ENCODE assay signal across 10 cellular contexts in genomic region chr12:54009171-54010052, GRCh38. TPM values are rescaled to one million over a fixed set of nuclear protein-coding genes. Genes with fewer than 3 reads are reported as not detected.
A peak's percentile ranks its signal among the peaks of the same experiment; 100 is the strongest.
DNase-seq lines count a peak whose midpoint lies in the region; ATAC-seq and TF ChIP-seq lines count a peak whose summit lies in the region.
"Had no signal": no experiment of that assay in that cellular context is flagged by ENCODE, and none has a peak within 500 bp of the region (broad histone marks: within the 10 kb centered on the region; RNA-seq: fewer than 3 reads in every experiment).

No MANE protein-coding gene starts in this region.

- H3K27ac Mint-ChIP-seq in activated naive CD4-positive, alpha-beta T cell treated with anti-CD3 and anti-CD28 coated beads for 36 hours, result no peak overlapping the region
- H3K27ac Mint-ChIP-seq in mesothelial cell of epicardium, result peak overlapping the region; percentile 79

- H3K36me3 Mint-ChIP-seq in activated naive CD4-positive, alpha-beta T cell treated with anti-CD3 and anti-CD28 coated beads for 36 hours (ENCODE audit: low read depth), result no peaks in the 10 kb centered on the region
- H3K36me3 Mint-ChIP-seq in mesothelial cell of epicardium, result peaks cover 2% of the 10 kb centered on the region

- no peaks in the 10 kb centered on the region for H3K9me3 Mint-ChIP-seq in activated naive CD4-positive, alpha-beta T cell treated with anti-CD3 and anti-CD28 coated beads for 36 hours
- H3K9me3 Mint-ChIP-seq in mesothelial cell of epicardium, result no peaks in the 10 kb centered on the region

- H3K4me3 Mint-ChIP-seq in activated naive CD4-positive, alpha-beta T cell treated with anti-CD3 and anti-CD28 coated beads for 36 hours, result peak overlapping the region; percentile 48
- H3K4me3 Mint-ChIP-seq in mesothelial cell of epicardium, result peak overlapping the region; percentile 75

- H3K27me3 Mint-ChIP-seq in activated naive CD4-positive, alpha-beta T cell treated with anti-CD3 and anti-CD28 coated beads for 36 hours (ENCODE audit: low read depth), result peaks cover 86% of the 10 kb centered on the region
- peaks cover 96% of the 10 kb centered on the region for H3K27me3 Mint-ChIP-seq in mesothelial cell of epicardium (ENCODE audit: low read depth)

- CTCF ChIA-PET in activated naive CD4-positive, alpha-beta T cell treated with anti-CD3 and anti-CD28 coated beads for 36 hours (lab: Charles Lee), result interaction anchor here (0.7 to 6.8 kb wide), 23 partner anchors 8 to 494 kb away, joined by 3 to 72 read pairs (median 4); partner anchors contain the start of genes HOXC10, HOXC5 and SMUG1

- DNase-seq in stimulated activated CD4-positive, alpha-beta T cell treated with anti-CD3 and anti-CD28 coated beads, Interleukin-15, amount 100 ng/mL, for 24 hours, result peak; percentile 55
- DNase-seq in stimulated activated CD4-positive, alpha-beta T cell treated with anti-CD3 and anti-CD28 coated beads, Interleukin-12 subunit alpha, Interleukin-12 subunit beta, amount 100 ng/mL, for 4 hours, result no peak
- DNase-seq in activated naive CD4-positive, alpha-beta T cell treated with anti-CD3 and anti-CD28 coated beads for 36 hours, result peak; percentile 34
- no peak for DNase-seq in mesothelial cell of epicardium (ENCODE audit: low spot score in 2 of 2, unreplicated experiment in 2 of 2)
- DNase-seq in hepatic stellate cell (ENCODE audit: low spot score), result no peak
- DNase-seq in posterior cingulate gyrus, result no peak
- DNase-seq: GF-D8 had no signal

- intact Hi-C loops in activated naive CD4-positive, alpha-beta T cell treated with anti-CD3 and anti-CD28 coated beads for 36 hours (cut with micrococcal nuclease), result loop anchor here (1.0 kb wide), 1 partner anchor 8 kb away; no protein-coding TSS in a partner anchor
- intact Hi-C loops in posterior cingulate gyrus (cut with DNase I), result no loop called here

- no peak for ATAC-seq in HG03469 (IDR thresholded peaks at IDR 0.05; ENCODE audit: unreplicated experiment)
- ATAC-seq in HG03159 (IDR thresholded peaks at IDR 0.05; ENCODE audit: unreplicated experiment), result no peak

- H3K4me1 Mint-ChIP-seq in activated naive CD4-positive, alpha-beta T cell treated with anti-CD3 and anti-CD28 coated beads for 36 hours (ENCODE audit: low read depth), result peaks cover 27% of the 10 kb centered on the region
- H3K4me1 Mint-ChIP-seq in mesothelial cell of epicardium, result peaks cover 39% of the 10 kb centered on the region

- no peak for TF ChIP-seq CTCF in mesothelial cell of epicardium (IDR thresholded peaks at IDR 0.05; ENCODE audit: unreplicated experiment)

RNA-seq across cellular contexts. Expression of gene HOXC8, which starts 0.6 kb away (rescaled TPM):
- not detected for total RNA-seq in activated naive CD4-positive, alpha-beta T cell treated with anti-CD3 and anti-CD28 coated beads for 36 hours
- 4.9 to 5.9 TPM (median 5.5 TPM) in 3 replicates for total RNA-seq in mesothelial cell of epicardium
- total RNA-seq: T-helper 1 cell treated with Interleukin-12 subunit alpha and Interleukin-12 subunit beta and Interleukin-4 antibody, amounts not matched to agents 30 ng/mL and 1 ng/mL, for 36 hours had no signal

RNA-seq across cellular contexts. Expression of gene HOXC9, which starts 9.5 kb away (rescaled TPM):
- total RNA-seq in activated naive CD4-positive, alpha-beta T cell treated with anti-CD3 and anti-CD28 coated beads for 36 hours, result not detected
- 1.1 to 2.0 TPM (median 1.6 TPM) in 3 replicates for total RNA-seq in mesothelial cell of epicardium
- total RNA-seq: T-helper 1 cell treated with Interleukin-12 subunit alpha and Interleukin-12 subunit beta and Interleukin-4 antibody, amounts not matched to agents 30 ng/mL and 1 ng/mL, for 36 hours had no signal

RNA-seq across cellular contexts. Expression of gene HOXC6, which starts 18.8 kb away (rescaled TPM):
- not detected for total RNA-seq in activated naive CD4-positive, alpha-beta T cell treated with anti-CD3 and anti-CD28 coated beads for 36 hours
- total RNA-seq in mesothelial cell of epicardium, result 15.5 to 17.4 TPM (median 16.3 TPM) in 3 replicates
- total RNA-seq: T-helper 1 cell treated with Interleukin-12 subunit alpha and Interleukin-12 subunit beta and Interleukin-4 antibody, amounts not matched to agents 30 ng/mL and 1 ng/mL, for 36 hours had no signal

RNA-seq across cellular contexts. Expression of gene HOXC5, which starts 23.4 kb away (rescaled TPM):
- not detected for total RNA-seq in activated naive CD4-positive, alpha-beta T cell treated with anti-CD3 and anti-CD28 coated beads for 36 hours
- total RNA-seq in mesothelial cell of epicardium, result 28.7 to 33.8 TPM (median 29.3 TPM) in 3 replicates
- total RNA-seq: T-helper 1 cell treated with Interleukin-12 subunit alpha and Interleukin-12 subunit beta and Interleukin-4 antibody, amounts not matched to agents 30 ng/mL and 1 ng/mL, for 36 hours had no signal

RNA-seq across cellular contexts. Expression of gene HOXC10, which starts 24.5 kb away (rescaled TPM):
- total RNA-seq in activated naive CD4-positive, alpha-beta T cell treated with anti-CD3 and anti-CD28 coated beads for 36 hours, result not detected
- 0.95 to 0.97 TPM (median 0.96 TPM) in 3 replicates for total RNA-seq in mesothelial cell of epicardium
- total RNA-seq: T-helper 1 cell treated with Interleukin-12 subunit alpha and Interleukin-12 subunit beta and Interleukin-4 antibody, amounts not matched to agents 30 ng/mL and 1 ng/mL, for 36 hours had no signal

Comparison
In these comparisons a context has a peak if more than half of its experiments do, and no peak if none do; other contexts are left out.
1. DNase-seq: peak in stimulated activated CD4-positive, alpha-beta T cell treated with anti-CD3 and anti-CD28 coated beads, Interleukin-15, amount 100 ng/mL, for 24 hours (single experiment) and activated naive CD4-positive, alpha-beta T cell treated with anti-CD3 and anti-CD28 coated beads for 36 hours (single experiment); none in stimulated activated CD4-positive, alpha-beta T cell treated with anti-CD3 and anti-CD28 coated beads, Interleukin-12 subunit alpha, Interleukin-12 subunit beta, amount 100 ng/mL, for 4 hours (single experiment), mesothelial cell of epicardium (0 of 2), hepatic stellate cell (single experiment) and posterior cingulate gyrus (0 of 10).
2. RNA of gene HOXC6, which starts 18.8 kb away (total RNA-seq): 15.5 to 17.4 TPM in mesothelial cell of epicardium; not detected in activated naive CD4-positive, alpha-beta T cell treated with anti-CD3 and anti-CD28 coated beads for 36 hours; every median in the first group is over 10 times any median in the second.